Comparison of ENCODE assay signal across 7 cellular contexts in the genomic region with DNA sequence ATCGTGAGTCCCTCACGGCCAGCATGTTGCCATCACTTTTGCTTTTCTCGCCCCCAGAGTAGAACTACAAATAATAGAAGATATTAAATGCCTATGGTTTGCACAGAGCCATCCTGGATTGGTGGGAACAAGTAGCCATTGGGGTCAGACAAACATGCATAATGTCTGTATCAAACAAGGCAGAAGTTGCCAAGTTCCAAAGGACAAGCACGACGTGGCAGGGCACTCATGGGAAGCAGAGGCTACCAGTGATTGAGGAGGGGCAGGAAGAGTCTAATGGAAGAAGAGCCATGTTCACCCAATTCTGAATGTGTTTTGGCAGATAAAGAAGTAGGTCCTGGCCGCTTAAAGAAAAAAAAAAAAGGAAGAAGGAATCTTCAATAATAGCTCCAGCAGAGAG.
"Had no signal": no experiment of that assay in that cellular context is flagged by ENCODE, and none has a peak within 500 bp of the region (broad histone marks: within the 10 kb centered on the region; RNA-seq: fewer than 3 reads in every experiment).

No MANE protein-coding gene starts in this region.

- ATAC-seq: K562 had no signal

- H3K9ac ChIP-seq: GM23248 had no signal

- DNase-seq: GM23248, H9, HCEC 1CT, IMR-90, KG1 had no signal

- H3K4me3 Mint-ChIP-seq: H9 had no signal

- H3K4me3 ChIP-seq: GM23248, K562 had no signal

- H2AFZ ChIP-seq: GM23248 had no signal

- H3K27ac Mint-ChIP-seq: H9 had no signal

- H3K9me3 Mint-ChIP-seq: H9 had no signal

- H3K27ac ChIP-seq: GM23248, HL-60 had no signal
